In the genomic region with DNA sequence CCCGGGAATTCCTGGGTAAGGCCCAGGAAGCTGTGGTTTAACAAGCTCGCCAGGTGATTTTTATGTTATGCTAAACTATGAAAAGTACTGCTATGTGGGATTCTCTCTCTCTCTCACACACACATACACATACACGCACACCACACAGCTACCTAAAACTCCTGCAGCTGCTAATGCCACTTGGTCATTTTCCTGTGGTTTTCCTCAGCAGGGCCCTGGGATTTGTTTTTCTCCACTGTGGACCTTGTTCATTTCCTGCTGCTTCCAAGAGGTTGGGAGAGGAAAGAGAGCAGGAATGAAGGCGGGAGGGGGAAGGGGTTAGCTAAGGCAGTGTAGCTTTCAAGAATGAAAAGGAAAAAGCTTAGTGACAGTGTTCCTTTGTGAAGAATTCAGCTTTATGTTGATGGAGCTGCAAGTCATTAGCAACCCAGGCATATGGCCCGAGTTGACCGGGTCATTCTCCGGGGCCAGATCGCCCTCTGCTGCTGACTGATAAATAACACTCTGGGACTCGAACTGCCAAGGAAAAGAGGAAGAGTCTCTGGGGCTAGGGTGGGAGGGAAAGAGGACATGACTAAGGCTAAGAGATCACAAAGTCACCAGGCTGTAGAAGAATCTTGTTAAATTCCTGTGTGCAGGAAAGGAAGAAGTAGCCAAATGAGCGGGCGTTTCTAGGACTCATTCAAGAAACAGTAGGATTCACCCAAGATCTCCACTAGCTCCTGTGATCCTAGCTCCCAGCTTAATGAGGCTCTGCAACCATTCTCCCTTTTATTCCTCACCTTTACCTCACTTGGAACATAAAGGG, we compare ENCODE assay signal across 8 cellular contexts. TPM values are rescaled to one million over a fixed set of nuclear protein-coding genes. Genes with fewer than 3 reads are reported as not detected.
DNase-seq lines count a peak whose midpoint lies in the region; ATAC-seq lines count a peak whose summit lies in the region.

No MANE protein-coding gene starts in this region.

- peak overlapping the region in 1 of 2 donors; percentile 13 for H3K4me3 ChIP-seq in neuronal stem cell (ENCODE audit: low read length in 2 of 2)

- no peaks in the 10 kb centered on the region for H3K36me3 Mint-ChIP-seq in activated naive CD4-positive, alpha-beta T cell treated with anti-CD3 and anti-CD28 coated beads, Interleukin-2, amount 50 U/mL, for 72 hours

- no CpG with 5 or more reads among the region's 11 CpGs for WGBS in neuronal stem cell (ENCODE audit: extremely low coverage in 2 of 2, insufficient read length in 2 of 2, insufficient replicate concordance in 1 of 2), 2 donors

- no peak overlapping the region for H2BK12ac ChIP-seq in neuronal stem cell (ENCODE audit: low read length)

- no peak overlapping the region for H4K91ac ChIP-seq in neuronal stem cell (ENCODE audit: low read depth, low read length, poor library complexity)

- peak; percentile 70 for DNase-seq in activated effector memory CD4-positive, alpha-beta T cell treated with anti-CD3 and anti-CD28 coated beads, Interleukin-2, amount 50 U/mL, for 16 hours
- no peak for DNase-seq in activated effector memory CD4-positive, alpha-beta T cell treated with Interleukin-2 at 50 U/mL for 16 hours
- DNase-seq in NCI-H2227 treated with DMSO at 0.1 percent for 48 hours (lab: John Stamatoyannopoulos, UW), result peak; percentile 67
- DNase-seq in activated naive CD4-positive, alpha-beta T cell treated with anti-CD3 and anti-CD28 coated beads, Interleukin-2, amount 50 U/mL, for 72 hours (ENCODE audit: low spot score in 2 of 2), result no peak
- peak; percentile 89 for DNase-seq in glomerular visceral epithelial cell (ENCODE audit: extremely low spot score)
- peak; percentile 88 for DNase-seq in neuronal stem cell (ENCODE audit: low spot score)
- DNase-seq in NCI-H1436 treated with DMSO at 0.1 percent for 48 hours (lab: John Stamatoyannopoulos, UW), result no peak

- ATAC-seq in HG02852 (IDR thresholded peaks at IDR 0.05; ENCODE audit: unreplicated experiment), result peak; percentile 71
- peak; percentile 30 to 79 for ATAC-seq in activated naive CD4-positive, alpha-beta T cell treated with anti-CD3 and anti-CD28 coated beads, Interleukin-2, amount 50 U/mL, for 72 hours

- no peaks in the 10 kb centered on the region for H3K9me3 ChIP-seq in neuronal stem cell (replicated peaks in 1 of 2; ENCODE audit: control insufficient read depth in 2 of 2, insufficient read depth in 1 of 2, low read depth in 1 of 2, low read length in 2 of 2)

- no peak overlapping the region for H2BK5ac ChIP-seq in neuronal stem cell (ENCODE audit: low read length)

- peak overlapping the region in 1 of 2 donors; percentile 69 for H3K27ac Mint-ChIP-seq in activated naive CD4-positive, alpha-beta T cell treated with anti-CD3 and anti-CD28 coated beads, Interleukin-2, amount 50 U/mL, for 72 hours

- H3K79me1 ChIP-seq in neuronal stem cell (ENCODE audit: low read depth, low read length), result no peaks in the 10 kb centered on the region

- H3K9me3 Mint-ChIP-seq in activated naive CD4-positive, alpha-beta T cell treated with anti-CD3 and anti-CD28 coated beads, Interleukin-2, amount 50 U/mL, for 72 hours, result no peaks in the 10 kb centered on the region

- H3K4me2 ChIP-seq in neuronal stem cell (ENCODE audit: insufficient read depth, low read length, poor library complexity, severe bottlenecking), result peak overlapping the region; percentile 22

- no peaks in the 10 kb centered on the region for H3K36me3 ChIP-seq in neuronal stem cell (replicated peaks in 1 of 2; ENCODE audit: control insufficient read depth in 2 of 2, insufficient read depth in 2 of 2, low read length in 2 of 2)

- H2BK15ac ChIP-seq in neuronal stem cell (ENCODE audit: low read length), result no peak overlapping the region

- H2AFZ ChIP-seq in neuronal stem cell (ENCODE audit: low read length), result peak overlapping the region; percentile 65

- peaks cover 21 to 22% of the 10 kb centered on the region in 2 donors for H3K4me1 ChIP-seq in neuronal stem cell (ENCODE audit: control insufficient read depth in 2 of 2, insufficient read depth in 1 of 2, low read depth in 1 of 2, low read length in 2 of 2)

- no peaks in the 10 kb centered on the region for H3K27me3 ChIP-seq in neuronal stem cell (ENCODE audit: control insufficient read depth in 3 of 3, insufficient read depth in 3 of 3, low read depth in 1 of 3, low read length in 3 of 3)

- H3K18ac ChIP-seq in neuronal stem cell (ENCODE audit: low read length), result peak overlapping the region; percentile 77

- H3K9ac ChIP-seq in neuronal stem cell (ENCODE audit: low read depth, low read length, poor library complexity), result no peak overlapping the region

- no peak overlapping the region for H2AK5ac ChIP-seq in neuronal stem cell (ENCODE audit: low read depth, low read length)

- no peak overlapping the region for H2BK120ac ChIP-seq in neuronal stem cell (ENCODE audit: low read depth, low read length)

- no peak overlapping the region for H3K4ac ChIP-seq in neuronal stem cell (ENCODE audit: low read length)

- no peak overlapping the region for H4K8ac ChIP-seq in neuronal stem cell (ENCODE audit: low read depth, low read length)

- peak overlapping the region; percentile 92 for H3K27ac ChIP-seq in neuronal stem cell (replicated peaks; ENCODE audit: low read length)

- H3K14ac ChIP-seq in neuronal stem cell (ENCODE audit: low read length), result no peak overlapping the region

- no peak overlapping the region for H3K23ac ChIP-seq in neuronal stem cell (ENCODE audit: low read depth, low read length, poor library complexity)

RNA-seq across cellular contexts. Expression of a gene that starts 30.5 kb away (rescaled TPM):
- 10 to 100 TPM; 12.5 to 14.0 TPM for total RNA-seq in activated naive CD4-positive, alpha-beta T cell treated with anti-CD3 and anti-CD28 coated beads, Interleukin-2, amount 50 U/mL, for 72 hours
- 7.2 TPM for polyA plus RNA-seq in neuronal stem cell (2013, experiment 1 of 2)
- polyA plus RNA-seq in neuronal stem cell (2013, experiment 2 of 2), result 7.4 TPM

Comparison
In these comparisons a context has a peak if more than half of its experiments do, and no peak if none do; other contexts are left out.
1. DNase-seq: peak in activated effector memory CD4-positive, alpha-beta T cell treated with anti-CD3 and anti-CD28 coated beads, Interleukin-2, amount 50 U/mL, for 16 hours (single experiment), NCI-H2227 treated with DMSO at 0.1 percent for 48 hours (single experiment), glomerular visceral epithelial cell (single experiment) and neuronal stem cell (single experiment); none in activated effector memory CD4-positive, alpha-beta T cell treated with Interleukin-2 at 50 U/mL for 16 hours (single experiment), activated naive CD4-positive, alpha-beta T cell treated with anti-CD3 and anti-CD28 coated beads, Interleukin-2, amount 50 U/mL, for 72 hours (0 of 2) and NCI-H1436 treated with DMSO at 0.1 percent for 48 hours (single experiment).